ENCODE assay signal across 8 cellular contexts in the genomic region with DNA sequence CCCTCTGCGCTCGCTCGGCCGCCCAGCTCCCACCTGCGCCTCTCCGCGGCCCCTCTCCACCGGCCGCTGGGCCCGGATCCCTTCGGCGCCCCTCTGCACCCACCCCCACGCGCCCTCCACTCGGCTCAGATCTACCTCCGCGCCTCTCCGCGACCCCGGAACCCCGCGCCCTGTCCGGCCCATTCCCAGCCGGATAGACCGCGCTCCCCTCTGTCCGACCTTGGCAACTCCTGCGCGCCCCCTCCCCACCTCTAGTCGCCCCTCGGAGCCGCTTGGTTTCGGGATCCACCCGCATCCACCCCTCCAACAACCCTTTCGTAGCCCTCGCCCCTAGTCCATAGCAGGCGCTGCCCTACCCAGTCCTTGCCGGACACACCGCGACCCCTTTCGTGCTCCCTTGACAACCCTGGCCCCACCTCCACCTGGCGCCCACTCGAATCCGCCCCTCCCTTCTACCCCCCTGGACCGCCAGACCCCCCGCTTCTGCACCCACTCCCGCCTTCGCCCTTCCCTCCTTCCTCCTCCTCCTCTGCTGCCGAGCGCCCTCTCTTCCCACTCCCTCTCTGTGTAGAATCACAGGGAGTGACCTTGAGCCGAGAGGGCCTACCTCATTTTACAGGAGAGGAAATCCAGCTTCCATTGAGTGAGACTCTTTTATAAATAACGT. TPM values are rescaled to one million over a fixed set of nuclear protein-coding genes. Genes with fewer than 3 reads are reported as not detected.
DNase-seq lines count a peak whose midpoint lies in the region; ATAC-seq and TF ChIP-seq lines count a peak whose summit lies in the region.

No MANE protein-coding gene starts in this region.

- peak overlapping the region; percentile 76 for H3K9ac ChIP-seq in MM.1S (ENCODE audit: low read length)

- no peaks in the 10 kb centered on the region for H3K36me3 ChIP-seq in MM.1S (replicated peaks; ENCODE audit: insufficient read depth, low read length)
- H3K36me3 ChIP-seq in cardiac muscle cell = no peaks in the 10 kb centered on the region
- no peaks in the 10 kb centered on the region for H3K36me3 ChIP-seq in osteoblast (ENCODE audit: insufficient read depth, low read length)

- H3K27me3 ChIP-seq in MM.1S (replicated peaks; ENCODE audit: insufficient read depth, low read length) (no peaks in the 10 kb centered on the region), cardiac muscle cell (no peaks in the 10 kb centered on the region), osteoblast (ENCODE audit: insufficient read depth, low read length) (no peaks in the 10 kb centered on the region)

- peaks cover 41% of the 10 kb centered on the region for H3K79me2 ChIP-seq in MM.1S (ENCODE audit: low read length)
- H3K79me2 ChIP-seq in osteoblast (ENCODE audit: insufficient read depth, low read length) = peaks cover 33% of the 10 kb centered on the region

- H3K9me2 ChIP-seq in MM.1S (replicated peaks; ENCODE audit: insufficient read depth, low read length) = no peaks in the 10 kb centered on the region

- H3K4me1 ChIP-seq in MM.1S (ENCODE audit: low read length) (peaks cover 6% of the 10 kb centered on the region; the same call in 1 of the 2 replicates), cardiac muscle cell (ENCODE audit: low read depth) (peaks cover 11% of the 10 kb centered on the region), osteoblast (ENCODE audit: insufficient read depth, low read length) (peaks cover 13% of the 10 kb centered on the region)

- TF ChIP-seq CTCF in MM.1S (IDR thresholded peaks at IDR 0.05; ENCODE audit: low read length) = no peak
- no peak for TF ChIP-seq CTCF in cardiac muscle cell (IDR thresholded peaks at IDR 0.05; ENCODE audit: low read depth, low read length)
- TF ChIP-seq CTCF in osteoblast (IDR thresholded peaks at IDR 0.05; ENCODE audit: extremely low read depth, low read depth, low read length) = no peak

- peaks cover 9 to 15% of the 10 kb centered on the region in 2 donors for H3K36me3 Mint-ChIP-seq in activated naive CD4-positive, alpha-beta T cell treated with anti-CD3 and anti-CD28 coated beads, Interleukin-2, amount 50 U/mL, for 72 hours

- peak; percentile 5 to 10 for ATAC-seq in activated naive CD4-positive, alpha-beta T cell treated with anti-CD3 and anti-CD28 coated beads, Interleukin-2, amount 50 U/mL, for 72 hours

- H3F3A ChIP-seq in MM.1S (ENCODE audit: insufficient read depth, low read length) = peaks cover 21% of the 10 kb centered on the region; the same call in 1 of the 2 replicates

- H3K4me2 ChIP-seq in MM.1S (ENCODE audit: low read depth, low read length) (peak overlapping the region; percentile 84; the same call in 1 of the 2 replicates), osteoblast (ENCODE audit: insufficient read depth, low read length) (peak overlapping the region; percentile 94)

- H4K20me1 ChIP-seq in MM.1S (ENCODE audit: insufficient read depth, low read length) (peaks cover 11% of the 10 kb centered on the region; the same call in 1 of the 2 replicates), osteoblast (ENCODE audit: insufficient read depth, low read length) (peaks cover 4% of the 10 kb centered on the region)

- H2AFZ ChIP-seq in MM.1S (ENCODE audit: low read length) = peak overlapping the region; percentile 98
- peak overlapping the region; percentile 91 for H2AFZ ChIP-seq in osteoblast (ENCODE audit: low read length)

- DNase-seq in stimulated activated CD4-positive, alpha-beta T cell treated with anti-CD3 and anti-CD28 coated beads, Interleukin-4, amount 100 ng/mL, for 1 hour = peak; percentile 10
- no peak for DNase-seq in stimulated activated CD4-positive, alpha-beta T cell treated with anti-CD3 and anti-CD28 coated beads, Interleukin-1b, Interleukin-23, amount 100 ng/mL, for 48 hours
- DNase-seq in MM.1S = no peak
- DNase-seq in activated naive CD4-positive, alpha-beta T cell treated with anti-CD3 and anti-CD28 coated beads, Interleukin-2, amount 50 U/mL, for 72 hours (ENCODE audit: low spot score in 2 of 2) = no peak
- DNase-seq in cardiac muscle cell (ENCODE audit: low read depth in 1 of 2, low spot score in 1 of 2) = peak; percentile 32 to 54
- peak; percentile 79 for DNase-seq in osteoblast (ENCODE audit: insufficient read length, low spot score, missing footprints)
- no peak for DNase-seq in A172 (ENCODE audit: low spot score)
- no peak for DNase-seq in H4 (ENCODE audit: low spot score)

- H3K9me3 Mint-ChIP-seq in activated naive CD4-positive, alpha-beta T cell treated with anti-CD3 and anti-CD28 coated beads, Interleukin-2, amount 50 U/mL, for 72 hours = no peaks in the 10 kb centered on the region

- H3K9me3 ChIP-seq in MM.1S (replicated peaks; ENCODE audit: insufficient read depth, low read length) = no peaks in the 10 kb centered on the region
- no peaks in the 10 kb centered on the region for H3K9me3 ChIP-seq in cardiac muscle cell (ENCODE audit: low read depth)
- H3K9me3 ChIP-seq in osteoblast (ENCODE audit: low read depth, low read length) = no peaks in the 10 kb centered on the region

- peak overlapping the region in 1 of 2 donors; percentile 95 for H3K27ac Mint-ChIP-seq in activated naive CD4-positive, alpha-beta T cell treated with anti-CD3 and anti-CD28 coated beads, Interleukin-2, amount 50 U/mL, for 72 hours

- H3K4me3 ChIP-seq in MM.1S (ENCODE audit: low read length) (peak overlapping the region; percentile 97), cardiac muscle cell (peak overlapping the region; percentile 51), osteoblast (ENCODE audit: insufficient read depth, low read length) (peak overlapping the region; percentile 90)

- H3K27ac ChIP-seq in MM.1S (ENCODE audit: low read length) (0 out of 2 replicates have a peak overlapping the region, but pooled peaks have one; percentile 13), cardiac muscle cell (peak overlapping the region; percentile 81), osteoblast (ENCODE audit: low read depth, low read length) (no peak overlapping the region)

RNA-seq across cellular contexts. Expression of a gene that starts 0.5 kb away (rescaled TPM):
- 10 to 100 TPM; 37.5 to 44.9 TPM for total RNA-seq in activated naive CD4-positive, alpha-beta T cell treated with anti-CD3 and anti-CD28 coated beads, Interleukin-2, amount 50 U/mL, for 72 hours
- total RNA-seq in cardiac muscle cell (105 and 106 TPM in 2 replicates), osteoblast (48.9 and 77.2 TPM in 2 replicates)
- polyA plus RNA-seq in cardiac muscle cell = 114 and 151 TPM in 2 replicates
- 41.8 and 47.8 TPM in 2 replicates for total RNA-seq in A172 (2014; rRNA removed; shearing (Covaris generic))
- 20.7 and 27.7 TPM in 2 replicates for total RNA-seq in H4 (2014; rRNA removed; shearing (Covaris generic))

RNA-seq across cellular contexts. Expression of a gene that starts 51.2 kb away (rescaled TPM):
- total RNA-seq in activated naive CD4-positive, alpha-beta T cell treated with anti-CD3 and anti-CD28 coated beads, Interleukin-2, amount 50 U/mL, for 72 hours = 10 to 100 TPM; 18.2 to 32.0 TPM
- total RNA-seq in cardiac muscle cell = 12.0 and 15.1 TPM in 2 replicates
- polyA plus RNA-seq in cardiac muscle cell = 12.2 and 17.9 TPM in 2 replicates
- total RNA-seq in osteoblast = 11.5 and 15.6 TPM in 2 replicates
- 10.3 and 12.1 TPM in 2 replicates for total RNA-seq in A172 (2014; rRNA removed; shearing (Covaris generic))
- 7.9 and 10.6 TPM in 2 replicates for total RNA-seq in H4 (2014; rRNA removed; shearing (Covaris generic))

Comparison
In these comparisons a context has a peak if more than half of its experiments do, and no peak if none do; other contexts are left out.
1. DNase-seq: peak in stimulated activated CD4-positive, alpha-beta T cell treated with anti-CD3 and anti-CD28 coated beads, Interleukin-4, amount 100 ng/mL, for 1 hour (single experiment), cardiac muscle cell (2 of 2) and osteoblast (single experiment); none in stimulated activated CD4-positive, alpha-beta T cell treated with anti-CD3 and anti-CD28 coated beads, Interleukin-1b, Interleukin-23, amount 100 ng/mL, for 48 hours (single experiment), MM.1S (single experiment), activated naive CD4-positive, alpha-beta T cell treated with anti-CD3 and anti-CD28 coated beads, Interleukin-2, amount 50 U/mL, for 72 hours (0 of 2), A172 (single experiment) and H4 (single experiment).
2. Peak in every context shown above with its lines, with median percentiles within 50 percentile points of each other: H3K4me3 ChIP-seq.